In the genomic region with DNA sequence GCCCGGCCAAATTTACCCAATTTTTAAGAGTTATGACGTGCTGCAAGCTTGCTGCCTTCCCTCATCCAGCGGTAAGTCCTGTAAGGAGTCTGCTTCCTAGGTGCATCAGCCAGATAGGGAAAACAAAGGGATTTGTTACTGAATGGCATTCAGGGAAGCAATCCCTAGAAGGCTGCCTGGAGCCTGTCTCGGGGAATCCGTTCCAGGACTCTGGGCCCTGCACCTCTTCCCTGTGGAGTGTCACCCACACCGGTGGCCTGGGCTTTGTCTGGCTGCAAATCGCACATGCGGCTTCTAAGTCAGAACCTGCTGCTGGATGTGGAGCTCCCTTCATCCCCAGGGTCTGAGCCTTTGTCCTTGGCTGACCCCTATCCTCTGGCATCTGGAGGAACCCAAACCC, we compare ENCODE assay signal across 5 cellular contexts. TPM values are rescaled to one million over a fixed set of nuclear protein-coding genes. Genes with fewer than 3 reads are reported as not detected.
"Had no signal": no experiment of that assay in that cellular context is flagged by ENCODE, and none has a peak within 500 bp of the region (broad histone marks: within the 10 kb centered on the region; RNA-seq: fewer than 3 reads in every experiment).

No MANE protein-coding gene starts in this region.

- H3K27ac ChIP-seq: GM23248 had no signal

- DNase-seq: GM23248, H9, HCEC 1CT, IMR-90 had no signal

- H3K9me3 Mint-ChIP-seq: H9 had no signal

- H2AFZ ChIP-seq: GM23248 had no signal

- ATAC-seq: K562 had no signal

- H3K4me3 Mint-ChIP-seq: H9 had no signal

- H3K4me3 ChIP-seq: GM23248, K562 had no signal

RNA-seq across cellular contexts. Expression of a gene that starts 7.0 kb away (rescaled TPM):
- total RNA-seq: GM23248, IMR-90 had no signal
- polyA plus RNA-seq: GM23248, IMR-90 had no signal
